Comparison of ENCODE assay signal across 21 cellular contexts in genomic region chr5:113282470-113282869, GRCh38.
"Had no signal": no experiment of that assay in that cellular context is flagged by ENCODE, and none has a peak within 500 bp of the region (broad histone marks: within the 10 kb centered on the region; RNA-seq: fewer than 3 reads in every experiment).

No MANE protein-coding gene starts in this region.

- H3K9me3 Mint-ChIP-seq: activated B cell treated with CpG ODN at 0.5 μM for 24 hours; activated T-cell treated with anti-CD3 and anti-CD28 coated beads, Interleukin-2, amount 50 U/mL, for 4 hours; activated T-helper 2 cell treated with anti-CD3 and anti-CD28 coated beads, Interferon-gamma antibody, Interleukin-2, Interleukin-4, amounts not matched to agents 10 μg/mL and 5 μg/mL and 100 μg/mL, durations not matched to agents 14 hours and 24 hours and 36 hours; naive thymus-derived CD4-positive, alpha-beta T cell had no signal

- H3K4me1 ChIP-seq: adrenal gland, ascending aorta, colonic mucosa, upper lobe of right lung had no signal

- H3K4me2 ChIP-seq: hepatocyte had no signal

- H3K27me3 Mint-ChIP-seq: activated CD4-positive, alpha-beta T cell treated with anti-CD3 and anti-CD28 coated beads for 36 hours; activated naive CD8-positive, alpha-beta T cell; progenitor cell of endocrine pancreas had no signal

- ATAC-seq: activated CD4-positive, alpha-beta T cell treated with anti-CD3 and anti-CD28 coated beads for 36 hours; activated T-cell treated with anti-CD3 and anti-CD28 coated beads, Interleukin-2, amount 50 U/mL, for 4 hours; foreskin keratinocyte; naive thymus-derived CD4-positive, alpha-beta T cell; upper lobe of right lung had no signal

- H3K36me3 Mint-ChIP-seq: immature natural killer cell; naive thymus-derived CD4-positive, alpha-beta T cell had no signal

- H3K27me3 ChIP-seq: adrenal gland, ascending aorta, colonic mucosa, foreskin keratinocyte, hepatocyte, upper lobe of right lung had no signal

- H3K36me3 ChIP-seq: adrenal gland, ascending aorta, colonic mucosa, upper lobe of right lung had no signal

- H3K4me3 ChIP-seq: adrenal gland, ascending aorta, colonic mucosa, hepatocyte, upper lobe of right lung had no signal

- H3K27ac ChIP-seq: adrenal gland, ascending aorta, colonic mucosa, foreskin keratinocyte, hepatocyte, upper lobe of right lung had no signal

- H3K4me3 Mint-ChIP-seq: activated B cell treated with CpG ODN at 0.5 μM for 24 hours; activated CD4-positive, alpha-beta T cell treated with anti-CD3 and anti-CD28 coated beads for 36 hours; activated naive CD8-positive, alpha-beta T cell; activated T-cell treated with anti-CD3 and anti-CD28 coated beads, Interleukin-2, amount 50 U/mL, for 4 hours; immature natural killer cell; naive thymus-derived CD4-positive, alpha-beta T cell had no signal

- H3K9me3 ChIP-seq: adrenal gland, ascending aorta, colonic mucosa, upper lobe of right lung had no signal

- H3K4me1 Mint-ChIP-seq: activated B cell treated with CpG ODN at 0.5 μM for 24 hours, immature natural killer cell had no signal

- H3K27ac Mint-ChIP-seq: activated B cell treated with CpG ODN at 0.5 μM for 24 hours; activated CD4-positive, alpha-beta T cell treated with anti-CD3 and anti-CD28 coated beads for 36 hours; activated naive CD8-positive, alpha-beta T cell; activated T-helper 2 cell treated with anti-CD3 and anti-CD28 coated beads, Interferon-gamma antibody, Interleukin-2, Interleukin-4, amounts not matched to agents 10 μg/mL and 5 μg/mL and 100 μg/mL, durations not matched to agents 14 hours and 24 hours and 36 hours; immature natural killer cell; progenitor cell of endocrine pancreas had no signal

- DNase-seq: activated B cell treated with CpG ODN at 0.5 μM for 24 hours; activated CD4-positive, alpha-beta T cell treated with anti-CD3 and anti-CD28 coated beads for 36 hours; activated CD4-positive, alpha-beta T cell treated with anti-CD3 and anti-CD28 coated beads, Interleukin-2, amount 50 U/mL, for 4 hours; activated CD8-positive, alpha-beta memory T cell treated with anti-CD3 and anti-CD28 coated beads for 24 hours; activated CD8-positive, alpha-beta memory T cell treated with anti-CD3 and anti-CD28 coated beads, Interleukin-2, amount 50 U/mL, for 48 hours; activated naive CD4-positive, alpha-beta T cell; activated T-cell treated with anti-CD3 and anti-CD28 coated beads, Interleukin-2, amount 50 U/mL, for 4 hours; adrenal gland; colonic mucosa; foreskin keratinocyte; immature natural killer cell; naive thymus-derived CD4-positive, alpha-beta T cell; stimulated activated CD4-positive, alpha-beta T cell treated with anti-CD3 and anti-CD28 coated beads, Interleukin-4, amount 100 ng/mL, for 24 hours; stimulated activated naive CD4-positive, alpha-beta T cell treated with Interleukin-2 at 50 U/mL for 16 hours; T-helper 1 cell; upper lobe of right lung had no signal

- H2AFZ ChIP-seq: hepatocyte had no signal
